ENCODE assay signal across 12 cellular contexts in genomic region chr1:31238612-31238985, GRCh38. TPM values are rescaled to one million over a fixed set of nuclear protein-coding genes. Genes with fewer than 3 reads are reported as not detected.
A peak's percentile ranks its signal among the peaks of the same experiment; 100 is the strongest.
DNase-seq lines count a peak whose midpoint lies in the region; ATAC-seq and TF ChIP-seq lines count a peak whose summit lies in the region.
"Had no signal": no experiment of that assay in that cellular context is flagged by ENCODE, and none has a peak within 500 bp of the region (broad histone marks: within the 10 kb centered on the region; RNA-seq: fewer than 3 reads in every experiment).

No MANE protein-coding gene starts in this region.

- intact Hi-C loops in CD4-positive, alpha-beta T cell (cut with DNase I, micrococcal nuclease) = no loop called here
- intact Hi-C loops in mammary epithelial cell (cut with micrococcal nuclease) = no loop called here

- peaks cover 65% of the 10 kb centered on the region for H3K27me3 Mint-ChIP-seq in CD4-positive, alpha-beta T cell
- peaks cover 45 to 52% of the 10 kb centered on the region in 2 donors for H3K27me3 Mint-ChIP-seq in natural killer cell treated with Interleukin-12 subunit alpha and Interleukin-12 subunit beta and Interleukin-15 and Interleukin-18, amount 100 ng/mL, for 72 hours

- no peaks in the 10 kb centered on the region for H4K20me1 ChIP-seq in mammary epithelial cell (ENCODE audit: insufficient read depth, low read length)

- H3K4me2 ChIP-seq in mammary epithelial cell (ENCODE audit: insufficient read depth, low read depth, low read length) = peak overlapping the region; percentile 66

- no peaks in the 10 kb centered on the region for H3K9me3 Mint-ChIP-seq in CD4-positive, alpha-beta T cell
- no peaks in the 10 kb centered on the region for H3K9me3 Mint-ChIP-seq in natural killer cell treated with Interleukin-12 subunit alpha and Interleukin-12 subunit beta and Interleukin-15 and Interleukin-18, amount 100 ng/mL, for 72 hours
- H3K9me3 Mint-ChIP-seq: activated naive CD4-positive, alpha-beta T cell treated with anti-CD3 and anti-CD28 coated beads, Interleukin-2, amount 50 U/mL, for 72 hours had no signal

- CTCF ChIA-PET in CD4-positive, alpha-beta T cell (lab: Charles Lee) = no interaction called here
- CTCF ChIA-PET in HEK293 (lab: Yijun Ruan, JAX) = no interaction called here
- CTCF ChIA-PET in mammary epithelial cell (lab: Charles Lee; ENCODE audit: low non-redundant PET) = no interaction called here

- H3K9ac ChIP-seq in mammary epithelial cell (ENCODE audit: insufficient read depth, low read length) = no peak overlapping the region

- no peak for TF ChIP-seq CTCF in CD4-positive, alpha-beta T cell (IDR thresholded peaks at IDR 0.05)
- no peak for TF ChIP-seq CTCF in HEK293 (tag by site-specific recombination; IDR thresholded peaks at IDR 0.05)
- TF ChIP-seq CTCF in mammary epithelial cell (conservative IDR thresholded peaks at IDR 0.05 in 1 of 2, IDR thresholded peaks at IDR 0.05 in 1 of 2; ENCODE audit: extremely low read depth in 1 of 2, insufficient read depth in 1 of 2, low read depth in 1 of 2, low read length in 2 of 2) = no peak

- no peak overlapping the region for H2AFZ ChIP-seq in mammary epithelial cell (ENCODE audit: low read depth, low read length)

- no peak overlapping the region for H3K4me3 ChIP-seq in HEK293 (ENCODE audit: low read depth, low read length)
- no peak overlapping the region for H3K4me3 ChIP-seq in mammary epithelial cell (replicated peaks in 1 of 3; ENCODE audit: insufficient read depth in 1 of 3, low read depth in 2 of 3, low read length in 3 of 3)

- no peaks in the 10 kb centered on the region for H3K36me3 Mint-ChIP-seq in CD4-positive, alpha-beta T cell (ENCODE audit: low read depth)
- H3K36me3 Mint-ChIP-seq in natural killer cell treated with Interleukin-12 subunit alpha and Interleukin-12 subunit beta and Interleukin-15 and Interleukin-18, amount 100 ng/mL, for 72 hours = no peaks in the 10 kb centered on the region

- 74% methylated on average over 4 of the region's 4 CpGs for WGBS in mammary epithelial cell (ENCODE audit: low coverage, missing lambda C conversion rate)

- no peaks in the 10 kb centered on the region for H3K79me2 ChIP-seq in mammary epithelial cell (ENCODE audit: insufficient read depth, low read length)

- H3K36me3 ChIP-seq in HEK293 (ENCODE audit: control insufficient read depth in 2 of 2, insufficient read depth in 1 of 2, low read length in 2 of 2) (no peaks in the 10 kb centered on the region), mammary epithelial cell (ENCODE audit: insufficient read depth, low read length) (no peaks in the 10 kb centered on the region)

- POLR2A ChIA-PET in CD4-positive, alpha-beta T cell (lab: Charles Lee) = no interaction called here
- POLR2A ChIA-PET in HEK293 (lab: Yijun Ruan, JAX) = no interaction called here

- BruUV-seq in mammary epithelial cell (replicated peaks; lab: Mats Ljungman, UMichigan) = no TSS peak

- peak overlapping the region; percentile 34 for H3K4me3 Mint-ChIP-seq in CD4-positive, alpha-beta T cell
- H3K4me3 Mint-ChIP-seq in natural killer cell treated with Interleukin-12 subunit alpha and Interleukin-12 subunit beta and Interleukin-15 and Interleukin-18, amount 100 ng/mL, for 72 hours = peak overlapping the region; percentile 26

- no peak for DNase-seq in CD4-positive, alpha-beta T cell
- DNase-seq in mammary epithelial cell (no peak), glomerular visceral epithelial cell (ENCODE audit: extremely low spot score) (no peak), NCI-H524 treated with DMSO at 0.1 percent for 48 hours (lab: John Stamatoyannopoulos, UW) (no peak)
- DNase-seq in natural killer cell treated with Interleukin-12 subunit alpha and Interleukin-12 subunit beta and Interleukin-15 and Interleukin-18, amount 100 ng/mL, for 72 hours (ENCODE audit: low spot score) = no peak
- no peak for DNase-seq in effector CD4-positive, alpha-beta T cell
- DNase-seq: NCI-H2029 treated with DMSO at 0.1 percent for 48 hours; stimulated activated CD4-positive, alpha-beta T cell treated with anti-CD3 and anti-CD28 coated beads, Interleukin-4, amount 100 ng/mL, for 4 hours had no signal

- peaks cover 51% of the 10 kb centered on the region for H3K27me3 ChIP-seq in CD4-positive, alpha-beta T cell (ENCODE audit: control insufficient read depth, insufficient read depth, low read length)
- H3K27me3 ChIP-seq in mammary epithelial cell (ENCODE audit: insufficient read depth, low read length) = peaks cover 18% of the 10 kb centered on the region
- H3K27me3 ChIP-seq: testis had no signal

- dilution Hi-C loops in mammary epithelial cell (cut with HindIII; ENCODE audit: low sequenced_read_pairs) = no loop called here

- in situ Hi-C loops in mammary epithelial cell (cut with MboI; ENCODE audit: low sequenced_read_pairs in 2 of 2) = no loop called here

- H3K4me1 ChIP-seq in HEK293 (ENCODE audit: control insufficient read depth, insufficient read depth, low read length) (no peaks in the 10 kb centered on the region), mammary epithelial cell (ENCODE audit: insufficient read depth, low read length) (peaks cover 9% of the 10 kb centered on the region)

- no peaks in the 10 kb centered on the region for H3K9me3 ChIP-seq in CD4-positive, alpha-beta T cell (ENCODE audit: control insufficient read depth, low read length)
- H3K9me3 ChIP-seq in HEK293 (ENCODE audit: control insufficient read depth, insufficient read depth, low read depth, low read length) (no peaks in the 10 kb centered on the region), mammary epithelial cell (replicated peaks; ENCODE audit: insufficient read depth, low read length) (no peaks in the 10 kb centered on the region)
- H3K9me3 ChIP-seq: testis had no signal

- no peak overlapping the region for H3K27ac Mint-ChIP-seq in CD4-positive, alpha-beta T cell
- H3K27ac Mint-ChIP-seq in natural killer cell treated with Interleukin-12 subunit alpha and Interleukin-12 subunit beta and Interleukin-15 and Interleukin-18, amount 100 ng/mL, for 72 hours = no peak overlapping the region
- H3K27ac Mint-ChIP-seq: activated naive CD4-positive, alpha-beta T cell treated with anti-CD3 and anti-CD28 coated beads, Interleukin-2, amount 50 U/mL, for 72 hours had no signal

- ATAC-seq in CD4-positive, alpha-beta T cell (ENCODE audit: poor library complexity) = no peak
- no peak for ATAC-seq in natural killer cell treated with Interleukin-12 subunit alpha and Interleukin-12 subunit beta and Interleukin-15 and Interleukin-18, amount 100 ng/mL, for 72 hours
- ATAC-seq in HG03139 (IDR thresholded peaks at IDR 0.05; ENCODE audit: unreplicated experiment) = no peak

- no peak overlapping the region for H3K27ac ChIP-seq in CD4-positive, alpha-beta T cell (ENCODE audit: low read depth, low read length)
- no peak overlapping the region for H3K27ac ChIP-seq in HEK293 (ENCODE audit: extremely low read depth, low read depth, low read length)
- no peak overlapping the region for H3K27ac ChIP-seq in mammary epithelial cell (ENCODE audit: insufficient read depth, low read depth, low read length)
- H3K27ac ChIP-seq: testis had no signal

- H3K4me1 Mint-ChIP-seq in CD4-positive, alpha-beta T cell (ENCODE audit: low read depth) = peaks cover 15% of the 10 kb centered on the region
- peaks cover 9 to 11% of the 10 kb centered on the region in 2 donors for H3K4me1 Mint-ChIP-seq in natural killer cell treated with Interleukin-12 subunit alpha and Interleukin-12 subunit beta and Interleukin-15 and Interleukin-18, amount 100 ng/mL, for 72 hours (ENCODE audit: low read depth in 2 of 2)

TF ChIP-seq in HEK293, 187 proteins besides CTCF, POLR2A, EP300 and RAD21:
- TF ChIP-seq EGR2 (tag by site-specific recombination; IDR thresholded peaks at IDR 0.05; ENCODE audit: low read depth) = no peak
- no peak for TF ChIP-seq ZBTB21 (tag by site-specific recombination; IDR thresholded peaks at IDR 0.05)
- no peak for TF ChIP-seq ZFP41 (tag by site-specific recombination; IDR thresholded peaks at IDR 0.05; ENCODE audit: borderline replicate concordance)
- TF ChIP-seq ELK4 (IDR thresholded peaks at IDR 0.05; ENCODE audit: borderline replicate concordance, low read depth, low read length) = no peak
- 0 out of 2 replicates have a peak, but pooled peaks have one; percentile 22 for TF ChIP-seq ZNF223 (tag by site-specific recombination; IDR thresholded peaks at IDR 0.05)

RNA-seq across cellular contexts. Expression of gene NKAIN1, which starts 1.1 kb away (rescaled TPM):
- not detected for total RNA-seq in CD4-positive, alpha-beta T cell
- under 1 TPM in 1 of 2 donors, not detected in 1; under 0.01 TPM for total RNA-seq in mammary epithelial cell
- polyA plus RNA-seq in mammary epithelial cell = 0.12 TPM
- polyA minus RNA-seq in mammary epithelial cell = not detected
- not detected for total RNA-seq in natural killer cell treated with Interleukin-12 subunit alpha and Interleukin-12 subunit beta and Interleukin-15 and Interleukin-18, amount 100 ng/mL, for 72 hours
- total RNA-seq: activated naive CD4-positive, alpha-beta T cell treated with anti-CD3 and anti-CD28 coated beads, Interleukin-2, amount 50 U/mL, for 72 hours had no signal

RNA-seq across cellular contexts. Expression of gene SNRNP40, which starts 58.0 kb away (rescaled TPM):
- 10 to 100 TPM; 48.4 to 53.7 TPM for total RNA-seq in CD4-positive, alpha-beta T cell
- 10 to 100 TPM; 50.9 to 69.8 TPM for total RNA-seq in mammary epithelial cell
- polyA plus RNA-seq in mammary epithelial cell = 60.2 TPM
- polyA minus RNA-seq in mammary epithelial cell = 77.9 TPM
- total RNA-seq in natural killer cell treated with Interleukin-12 subunit alpha and Interleukin-12 subunit beta and Interleukin-15 and Interleukin-18, amount 100 ng/mL, for 72 hours = 100 to 1,000 TPM in 1 of 2 donors, 10 to 100 TPM in 1; 81.1 to 107 TPM

RNA-seq across cellular contexts. Expression of gene ZCCHC17, which starts 58.2 kb away (rescaled TPM):
- total RNA-seq in CD4-positive, alpha-beta T cell = 1 to 10 TPM; 7.3 to 7.6 TPM
- 10 to 100 TPM; 47.5 to 49.7 TPM for total RNA-seq in mammary epithelial cell
- polyA plus RNA-seq in mammary epithelial cell = 65.7 TPM
- polyA minus RNA-seq in mammary epithelial cell = 39.7 TPM
- total RNA-seq in natural killer cell treated with Interleukin-12 subunit alpha and Interleukin-12 subunit beta and Interleukin-15 and Interleukin-18, amount 100 ng/mL, for 72 hours = 10 to 100 TPM; 35.3 to 37.8 TPM

Comparison
In these comparisons a context has a peak if more than half of its experiments do, and no peak if none do; other contexts are left out.
1. RNA of gene ZCCHC17, which starts 58.2 kb away (total RNA-seq): 47.5 to 49.7 TPM in mammary epithelial cell and 35.3 to 37.8 TPM in natural killer cell treated with Interleukin-12 subunit alpha and Interleukin-12 subunit beta and Interleukin-15 and Interleukin-18, amount 100 ng/mL, for 72 hours; 7.3 to 7.6 TPM in CD4-positive, alpha-beta T cell; every median in the first group is over 4 times any median in the second.